Comparison of ENCODE assay signal across 19 cellular contexts in the genomic region with DNA sequence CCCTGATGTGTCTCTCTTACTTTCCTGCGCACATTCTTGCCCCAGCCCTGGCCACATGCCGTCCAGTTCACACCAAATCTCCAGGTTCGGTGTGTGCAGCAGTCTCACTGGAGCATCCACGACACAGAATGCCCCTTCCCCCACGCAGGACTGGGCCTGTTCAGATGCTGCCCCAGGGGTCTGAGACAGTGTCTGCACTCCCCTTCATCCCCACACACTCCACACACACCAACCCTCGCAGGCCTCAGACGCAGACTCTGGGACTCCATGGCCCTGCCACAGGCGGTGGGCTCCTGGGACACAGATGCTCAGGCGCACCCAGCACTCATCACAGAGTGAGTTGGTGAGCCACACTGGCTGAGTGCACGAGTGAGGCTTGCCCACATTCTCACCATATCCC.
DNase-seq lines count a peak whose midpoint lies in the region; ATAC-seq and TF ChIP-seq lines count a peak whose summit lies in the region.
"Had no signal": no experiment of that assay in that cellular context is flagged by ENCODE, and none has a peak within 500 bp of the region (broad histone marks: within the 10 kb centered on the region; RNA-seq: fewer than 3 reads in every experiment).

No MANE protein-coding gene starts in this region.

- peak overlapping the region; percentile 38 for H3K4me3 Mint-ChIP-seq in T-helper 1 cell treated with Interleukin-12 subunit alpha and Interleukin-12 subunit beta and Interleukin-4 antibody, amounts not matched to agents 30 μg/mL and 1 μg/mL, for 36 hours
- no peak overlapping the region for H3K4me3 Mint-ChIP-seq in nephron progenitor cell

- DNase-seq in T-helper 1 cell: no peak
- DNase-seq in NT2/D1 (ENCODE audit: low read depth, low spot score): no peak
- no peak for DNase-seq in nephron progenitor cell
- DNase-seq in ascending aorta (ENCODE audit: low spot score in 2 of 2): no peak
- no peak for DNase-seq in breast epithelium (ENCODE audit: low spot score in 2 of 2)
- DNase-seq: 8988T, amniotic stem cell, DMS79 treated with DMSO at 0.1 percent for 48 hours, gastrocnemius medialis, NCI-H2081, NCI-H526 had no signal

- H3K9me3 ChIP-seq in NT2/D1 (ENCODE audit: insufficient read depth, low read length) (no peaks in the 10 kb centered on the region), ascending aorta (no peaks in the 10 kb centered on the region), breast epithelium (no peaks in the 10 kb centered on the region)
- H3K9me3 ChIP-seq: BLaER1 treated with 17β-estradiol and CSF1 and Interleukin-3, amounts not matched to agents 10 nM and 100 nM; gastrocnemius medialis; prostate gland had no signal

- H3K27ac Mint-ChIP-seq in T-helper 1 cell treated with Interleukin-12 subunit alpha and Interleukin-12 subunit beta and Interleukin-4 antibody, amounts not matched to agents 30 μg/mL and 1 μg/mL, for 36 hours: peak overlapping the region; percentile 58
- peak overlapping the region; percentile 45 for H3K27ac Mint-ChIP-seq in nephron progenitor cell
- H3K27ac Mint-ChIP-seq: IgD-negative memory B cell had no signal

- H3K27me3 ChIP-seq in NT2/D1 (ENCODE audit: insufficient read depth, insufficient read length) (no peaks in the 10 kb centered on the region), ascending aorta (no peaks in the 10 kb centered on the region), breast epithelium (no peaks in the 10 kb centered on the region)
- H3K27me3 ChIP-seq: BLaER1 treated with 17β-estradiol and CSF1 and Interleukin-3, amounts not matched to agents 10 nM and 100 nM; gastrocnemius medialis had no signal

- ATAC-seq in GM18870 (IDR thresholded peaks at IDR 0.05; ENCODE audit: unreplicated experiment): no peak
- ATAC-seq: gastrocnemius medialis had no signal

- H3K4me3 ChIP-seq in NT2/D1 (ENCODE audit: insufficient read length, low read depth): no peak overlapping the region
- H3K4me3 ChIP-seq in ascending aorta: no peak overlapping the region
- H3K4me3 ChIP-seq in breast epithelium: no peak overlapping the region
- H3K4me3 ChIP-seq: BLaER1 treated with 17β-estradiol and CSF1 and Interleukin-3, amounts not matched to agents 10 nM and 100 nM; gastrocnemius medialis; PC-9; prostate gland had no signal

- H3K27ac ChIP-seq in angular gyrus (ENCODE audit: low read depth, low read length) (peak overlapping the region; percentile 19), ascending aorta (no peak overlapping the region), breast epithelium (peak overlapping the region in 1 of 2 donors; percentile 28)
- H3K27ac ChIP-seq: BLaER1 treated with 17β-estradiol and CSF1 and Interleukin-3, amounts not matched to agents 10 nM and 100 nM; gastrocnemius medialis; PC-9; prostate gland; VCaP had no signal

- peaks cover 39% of the 10 kb centered on the region for H3K4me1 Mint-ChIP-seq in T-helper 1 cell treated with Interleukin-12 subunit alpha and Interleukin-12 subunit beta and Interleukin-4 antibody, amounts not matched to agents 30 μg/mL and 1 μg/mL, for 36 hours (ENCODE audit: low read depth)
- peaks cover 11% of the 10 kb centered on the region for H3K4me1 Mint-ChIP-seq in nephron progenitor cell
- H3K4me1 Mint-ChIP-seq: IgD-negative memory B cell had no signal

- no peak for TF ChIP-seq CTCF in nephron progenitor cell (IDR thresholded peaks at IDR 0.05)
- no peak for TF ChIP-seq CTCF in ascending aorta (IDR thresholded peaks at IDR 0.05)
- TF ChIP-seq CTCF in breast epithelium (IDR thresholded peaks at IDR 0.05): no peak

- TF ChIP-seq POLR2A in breast epithelium (IDR thresholded peaks at IDR 0.05): no peak

- no peaks in the 10 kb centered on the region for H3K9me3 Mint-ChIP-seq in T-helper 1 cell treated with Interleukin-12 subunit alpha and Interleukin-12 subunit beta and Interleukin-4 antibody, amounts not matched to agents 30 μg/mL and 1 μg/mL, for 36 hours
- H3K9me3 Mint-ChIP-seq in nephron progenitor cell: no peaks in the 10 kb centered on the region

- H3K4me1 ChIP-seq in NT2/D1 (ENCODE audit: insufficient read depth, insufficient read length): peaks cover 10% of the 10 kb centered on the region
- peaks cover 5 to 15% of the 10 kb centered on the region in 2 donors for H3K4me1 ChIP-seq in ascending aorta
- H3K4me1 ChIP-seq in breast epithelium: no peaks in the 10 kb centered on the region
- H3K4me1 ChIP-seq: prostate gland had no signal

- H3K9ac ChIP-seq in NT2/D1 (ENCODE audit: insufficient read length, low read depth): peak overlapping the region; percentile 13
- H3K9ac ChIP-seq: BLaER1 treated with 17β-estradiol and CSF1 and Interleukin-3, amounts not matched to agents 10 nM and 100 nM had no signal

- intact Hi-C loops in ascending aorta (cut with DNase I) (loop anchor here (5.0 kb wide), 1 partner anchor 82 kb away; the partner anchor contains the start of gene AFAP1), breast epithelium (cut with DNase I; ENCODE audit: low total_unique reads) (no loop called here)

- peaks cover 4% of the 10 kb centered on the region for H3K36me3 Mint-ChIP-seq in T-helper 1 cell treated with Interleukin-12 subunit alpha and Interleukin-12 subunit beta and Interleukin-4 antibody, amounts not matched to agents 30 μg/mL and 1 μg/mL, for 36 hours (ENCODE audit: low read depth)
- H3K36me3 Mint-ChIP-seq in nephron progenitor cell (ENCODE audit: low read depth): peaks cover 66% of the 10 kb centered on the region

- H3K36me3 ChIP-seq in NT2/D1 (ENCODE audit: insufficient read depth, insufficient read length, low read length) (peaks cover 70% of the 10 kb centered on the region), ascending aorta (peaks cover 0 to 6% of the 10 kb centered on the region in 2 donors), breast epithelium (no peaks in the 10 kb centered on the region)
- H3K36me3 ChIP-seq: gastrocnemius medialis, prostate gland had no signal

- peaks cover 5% of the 10 kb centered on the region for H3K27me3 Mint-ChIP-seq in T-helper 1 cell treated with Interleukin-12 subunit alpha and Interleukin-12 subunit beta and Interleukin-4 antibody, amounts not matched to agents 30 μg/mL and 1 μg/mL, for 36 hours (ENCODE audit: low read depth)
- no peaks in the 10 kb centered on the region for H3K27me3 Mint-ChIP-seq in nephron progenitor cell (ENCODE audit: low read depth, poor library complexity)
